14 cellular contexts compared by ENCODE assay signal in the genomic region with DNA sequence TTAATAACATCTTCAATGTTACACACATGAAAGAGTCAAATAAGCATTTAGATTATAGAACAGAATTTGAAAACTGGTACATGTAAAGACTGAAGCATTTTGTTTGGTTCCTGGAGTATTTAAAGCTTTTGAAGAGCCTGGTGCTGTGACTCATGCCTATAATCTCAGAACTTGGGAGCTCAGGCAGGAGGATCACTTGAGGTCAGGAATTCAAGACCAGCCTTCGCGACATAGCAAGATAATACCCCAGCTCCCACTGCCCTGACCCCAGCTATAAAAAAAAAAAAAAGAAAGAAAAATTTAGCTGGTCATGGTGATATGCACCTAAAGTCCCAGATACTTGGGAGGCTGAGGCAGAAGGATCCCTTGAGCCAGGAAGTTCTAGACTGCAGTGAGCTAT.
DNase-seq lines count a peak whose midpoint lies in the region; ATAC-seq and TF ChIP-seq lines count a peak whose summit lies in the region.
"Had no signal": no experiment of that assay in that cellular context is flagged by ENCODE, and none has a peak within 500 bp of the region (broad histone marks: within the 10 kb centered on the region; RNA-seq: fewer than 3 reads in every experiment).

No MANE protein-coding gene starts in this region.

- DNase-seq in AG04449 (ENCODE audit: low read depth, low spot score) (peak; percentile 40), HFFc6 (peak; percentile 8), ascending aorta (ENCODE audit: low spot score in 2 of 2) (no peak), iris pigment epithelial cell (ENCODE audit: low read depth) (peak; percentile 68), T-helper 17 cell (no peak), anterior cingulate cortex (lab: John Stamatoyannopoulos, UW) (no peak)
- DNase-seq in stimulated activated CD4-positive, alpha-beta T cell treated with anti-CD3 and anti-CD28 coated beads, Interleukin-15, amount 100 ng/mL, for 24 hours = no peak
- DNase-seq in activated CD8-positive, alpha-beta T cell treated with anti-CD3 and anti-CD28 coated beads for 36 hours = no peak
- DNase-seq: activated naive CD4-positive, alpha-beta T cell treated with anti-CD3 and anti-CD28 coated beads, Interleukin-2, amount 50 U/mL, for 16 hours; DMS79; mucosa of descending colon; NCI-H2227 treated with DMSO at 0.1 percent for 48 hours had no signal

- H3K4me1 ChIP-seq in ascending aorta = peaks cover 0 to 5% of the 10 kb centered on the region in 2 donors

- peaks cover 23% of the 10 kb centered on the region for H3K4me1 Mint-ChIP-seq in HFFc6 (ENCODE audit: low read depth)
- no peaks in the 10 kb centered on the region for H3K4me1 Mint-ChIP-seq in T-helper 17 cell
- no peaks in the 10 kb centered on the region for H3K4me1 Mint-ChIP-seq in activated CD8-positive, alpha-beta T cell treated with anti-CD3 and anti-CD28 coated beads for 36 hours (ENCODE audit: low read depth)

- CTCF ChIA-PET in AG04449 (lab: Yijun Ruan, JAX) = interaction anchor here (0.9 to 6.7 kb wide), 8 partner anchors 7 to 231 kb away, joined by 3 to 45 read pairs (median 4); no protein-coding TSS in a partner anchor
- CTCF ChIA-PET in activated CD8-positive, alpha-beta T cell treated with anti-CD3 and anti-CD28 coated beads for 36 hours (lab: Charles Lee) = interaction anchor here (0.9 to 1.3 kb wide), 2 partner anchors 23 to 27 kb away, joined by 3 read pairs; no protein-coding TSS in a partner anchor

- H3K4me3 Mint-ChIP-seq in HFFc6 = no peak overlapping the region
- H3K4me3 Mint-ChIP-seq in T-helper 17 cell = no peak overlapping the region
- no peak overlapping the region for H3K4me3 Mint-ChIP-seq in activated CD8-positive, alpha-beta T cell treated with anti-CD3 and anti-CD28 coated beads for 36 hours
- H3K4me3 Mint-ChIP-seq: IgD-negative memory B cell had no signal

- ATAC-seq in T-helper 17 cell = no peak
- no peak for ATAC-seq in activated CD8-positive, alpha-beta T cell treated with anti-CD3 and anti-CD28 coated beads for 36 hours
- ATAC-seq: mucosa of descending colon had no signal

- H3K27ac Mint-ChIP-seq in HFFc6 (no peak overlapping the region), T-helper 17 cell (no peak overlapping the region)
- H3K27ac Mint-ChIP-seq in activated CD8-positive, alpha-beta T cell treated with anti-CD3 and anti-CD28 coated beads for 36 hours = no peak overlapping the region
- H3K27ac Mint-ChIP-seq: IgD-negative memory B cell had no signal

- H3K4me3 ChIP-seq in AG04449 (ENCODE audit: low read depth, low read length) (no peak overlapping the region), ascending aorta (no peak overlapping the region)
- H3K4me3 ChIP-seq: coronary artery, mucosa of descending colon had no signal

- POLR2A ChIA-PET in AG04449 (lab: Yijun Ruan, JAX) = no interaction called here
- POLR2A ChIA-PET in activated CD8-positive, alpha-beta T cell treated with anti-CD3 and anti-CD28 coated beads for 36 hours (lab: Charles Lee) = no interaction called here

- no peaks in the 10 kb centered on the region for H3K36me3 ChIP-seq in ascending aorta

- H3K36me3 Mint-ChIP-seq in HFFc6 (ENCODE audit: low read depth) (no peaks in the 10 kb centered on the region), T-helper 17 cell (ENCODE audit: low read depth) (no peaks in the 10 kb centered on the region)
- H3K36me3 Mint-ChIP-seq in activated CD8-positive, alpha-beta T cell treated with anti-CD3 and anti-CD28 coated beads for 36 hours (ENCODE audit: low read depth) = no peaks in the 10 kb centered on the region

- H3K9me3 Mint-ChIP-seq in HFFc6 = no peaks in the 10 kb centered on the region
- no peaks in the 10 kb centered on the region for H3K9me3 Mint-ChIP-seq in activated CD8-positive, alpha-beta T cell treated with anti-CD3 and anti-CD28 coated beads for 36 hours
- H3K9me3 Mint-ChIP-seq: IgD-negative memory B cell had no signal

- H3K27me3 Mint-ChIP-seq in HFFc6 (ENCODE audit: insufficient read depth) (no peaks in the 10 kb centered on the region), T-helper 17 cell (no peaks in the 10 kb centered on the region)
- H3K27me3 Mint-ChIP-seq in activated CD8-positive, alpha-beta T cell treated with anti-CD3 and anti-CD28 coated beads for 36 hours = no peaks in the 10 kb centered on the region
- H3K27me3 Mint-ChIP-seq: IgD-negative memory B cell had no signal

- no peaks in the 10 kb centered on the region for H3K9me3 ChIP-seq in ascending aorta
- H3K9me3 ChIP-seq in T-helper 17 cell (ENCODE audit: control insufficient read depth, low read length, poor library complexity, severe bottlenecking) = no peaks in the 10 kb centered on the region
- H3K9me3 ChIP-seq: mucosa of descending colon had no signal

- H3K27me3 ChIP-seq in ascending aorta = no peaks in the 10 kb centered on the region

- TF ChIP-seq CTCF in AG04449 (IDR thresholded peaks at IDR 0.05; ENCODE audit: insufficient read depth, low read length, missing control alignments) = no peak
- no peak for TF ChIP-seq CTCF in HFFc6 (IDR thresholded peaks at IDR 0.05)
- TF ChIP-seq CTCF in ascending aorta (IDR thresholded peaks at IDR 0.05) = no peak
- TF ChIP-seq CTCF in activated CD8-positive, alpha-beta T cell treated with anti-CD3 and anti-CD28 coated beads for 36 hours (IDR thresholded peaks at IDR 0.05) = no peak

- peak overlapping the region; percentile 6 to 50 for H3K27ac ChIP-seq in ascending aorta

- intact Hi-C loops in ascending aorta (cut with DNase I) = no loop called here
- intact Hi-C loops in activated CD8-positive, alpha-beta T cell treated with anti-CD3 and anti-CD28 coated beads for 36 hours (cut with micrococcal nuclease) = no loop called here

Comparison
In these comparisons a context has a peak if more than half of its experiments do, and no peak if none do; other contexts are left out.
1. DNase-seq: peak in AG04449 (single experiment), HFFc6 (single experiment) and iris pigment epithelial cell (single experiment); none in ascending aorta (0 of 2), stimulated activated CD4-positive, alpha-beta T cell treated with anti-CD3 and anti-CD28 coated beads, Interleukin-15, amount 100 ng/mL, for 24 hours (single experiment), T-helper 17 cell (0 of 3), anterior cingulate cortex (0 of 58) and activated CD8-positive, alpha-beta T cell treated with anti-CD3 and anti-CD28 coated beads for 36 hours (single experiment).